In genomic region chr4:128422296-128422695, GRCh38 we compare ENCODE assay signal across 8 cellular contexts.
DNase-seq lines count a peak whose midpoint lies in the region; ATAC-seq lines count a peak whose summit lies in the region.
"Not testable (repeated sequence)": the region's sequence is repeated elsewhere in the genome, so short reads cannot be mapped to it uniquely, and the experiment has no call there.

No MANE protein-coding gene starts in this region.

- DNase-seq in ACHN (peak; percentile 47), kidney tubule cell (ENCODE audit: low spot score) (peak; percentile 75)

- peak; percentile 81 for ATAC-seq in GM18867 (IDR thresholded peaks at IDR 0.05; ENCODE audit: unreplicated experiment)
- peak; percentile 84 for ATAC-seq in GM19452 (IDR thresholded peaks at IDR 0.05; ENCODE audit: unreplicated experiment)
- peak; percentile 53 for ATAC-seq in GM21717 (IDR thresholded peaks at IDR 0.05; ENCODE audit: unreplicated experiment)
- peak; percentile 64 for ATAC-seq in HG02852 (IDR thresholded peaks at IDR 0.05; ENCODE audit: unreplicated experiment)
- peak; percentile 75 for ATAC-seq in HG03159 (IDR thresholded peaks at IDR 0.05; ENCODE audit: unreplicated experiment)
- ATAC-seq in HG03571 (IDR thresholded peaks at IDR 0.05; ENCODE audit: unreplicated experiment): peak; percentile 65

- in situ Hi-C loops in ACHN (cut with HindIII; ENCODE audit: low pct_ligation_motif_present, low pct_unique_long_range_greater_than_20kb, low sequenced_read_pairs): not testable (repeated sequence)

Comparison
In these comparisons a context has a peak if more than half of its experiments do, and no peak if none do; other contexts are left out.
1. Peak in every context shown above with its lines: DNase-seq and ATAC-seq.